In the genomic region with DNA sequence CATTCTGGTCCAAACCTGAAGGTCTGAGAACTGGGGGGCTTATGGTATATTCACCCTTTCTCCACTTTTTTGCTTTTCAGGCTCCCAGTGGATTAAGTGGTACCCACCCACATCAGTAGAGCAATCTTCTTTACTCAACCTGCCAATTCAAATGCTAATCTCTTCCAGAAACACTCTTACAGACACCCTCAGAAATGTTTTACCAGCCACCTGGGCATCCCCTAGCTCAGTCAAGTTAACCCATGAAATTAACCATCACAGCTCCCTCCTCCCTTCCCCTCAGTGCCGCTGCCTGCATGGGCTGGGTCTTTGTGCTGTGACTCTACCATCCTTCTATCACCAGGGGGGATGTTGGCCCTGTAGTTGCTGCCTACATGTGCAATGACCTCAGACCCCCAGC, we compare ENCODE assay signal across 7 cellular contexts.
"Had no signal": no experiment of that assay in that cellular context is flagged by ENCODE, and none has a peak within 500 bp of the region (broad histone marks: within the 10 kb centered on the region; RNA-seq: fewer than 3 reads in every experiment).

No MANE protein-coding gene starts in this region.

- H2AFZ ChIP-seq: GM23338 had no signal

- DNase-seq: H9, HCEC 1CT, IMR-90 had no signal

- H3K4me3 ChIP-seq: GM23338 had no signal

- ATAC-seq: GM23338 had no signal

- H3K27ac Mint-ChIP-seq: GM23338, H9 had no signal

- H3K4me3 Mint-ChIP-seq: GM23338, H9 had no signal

- FAIRE-seq: H1, H54, HTR-8/SVneo had no signal

- H3K4me2 ChIP-seq: GM23338 had no signal
